ENCODE assay signal across 9 cellular contexts in genomic region chr4:69317669-69318298, GRCh38. TPM values are rescaled to one million over a fixed set of nuclear protein-coding genes. Genes with fewer than 3 reads are reported as not detected.
DNase-seq lines count a peak whose midpoint lies in the region; ATAC-seq and TF ChIP-seq lines count a peak whose summit lies in the region.
"Not testable (repeated sequence)": the region's sequence is repeated elsewhere in the genome, so short reads cannot be mapped to it uniquely, and the experiment has no call there.
"Had no signal": no experiment of that assay in that cellular context is flagged by ENCODE, and none has a peak within 500 bp of the region (broad histone marks: within the 10 kb centered on the region; RNA-seq: fewer than 3 reads in every experiment).

No MANE protein-coding gene starts in this region.

- H3K4me1 Mint-ChIP-seq in activated CD4-positive, alpha-beta T cell treated with anti-CD3 and anti-CD28 coated beads, Interleukin-2, amount 10 ng/mL, durations not matched to agents 7 days and 5 days: not testable (repeated sequence)

- not testable (repeated sequence) for H3K4me3 Mint-ChIP-seq in activated CD4-positive, alpha-beta T cell treated with anti-CD3 and anti-CD28 coated beads, Interleukin-2, amount 10 ng/mL, durations not matched to agents 7 days and 5 days

- DNase-seq in DMS53 (lab: John Stamatoyannopoulos, UW) (peak; percentile 62), HL-60 (ENCODE audit: low read depth in 1 of 2, low spot score in 1 of 2) (peak in 1 of 2 experiments; percentile 20), NCI-H748 treated with DMSO at 0.1 percent for 48 hours (lab: John Stamatoyannopoulos, UW) (peak; percentile 0), superior temporal gyrus (ENCODE audit: extremely low spot score) (peak; percentile 59)
- DNase-seq in activated CD4-positive, alpha-beta T cell treated with anti-CD3 and anti-CD28 coated beads, Interleukin-2, amount 10 ng/mL, durations not matched to agents 7 days and 5 days: peak; percentile 24
- DNase-seq in epithelial cell of proximal tubule (ENCODE audit: low read depth); lower lobe of right lung: not testable (repeated sequence)

- not testable (repeated sequence) for H3K4me1 ChIP-seq in lower lobe of right lung

- not testable (repeated sequence) for H3K27ac Mint-ChIP-seq in activated CD4-positive, alpha-beta T cell treated with anti-CD3 and anti-CD28 coated beads, Interleukin-2, amount 10 ng/mL, durations not matched to agents 7 days and 5 days

- intact Hi-C loops in lower lobe of right lung (cut with DNase I): not testable (repeated sequence)

- not testable (repeated sequence) for H3K36me3 ChIP-seq in lower lobe of right lung

- H3K27me3 Mint-ChIP-seq in activated CD4-positive, alpha-beta T cell treated with anti-CD3 and anti-CD28 coated beads, Interleukin-2, amount 10 ng/mL, durations not matched to agents 7 days and 5 days: not testable (repeated sequence)

- H3K36me3 Mint-ChIP-seq in activated CD4-positive, alpha-beta T cell treated with anti-CD3 and anti-CD28 coated beads, Interleukin-2, amount 10 ng/mL, durations not matched to agents 7 days and 5 days (ENCODE audit: low read depth): not testable (repeated sequence)

- TF ChIP-seq CTCF in HL-60 (IDR thresholded peaks at IDR 0.05; ENCODE audit: insufficient read depth, low read length): peak; percentile 39
- peak; percentile 73 for TF ChIP-seq CTCF in epithelial cell of proximal tubule (conservative IDR thresholded peaks at IDR 0.05; ENCODE audit: low read depth, low read length)
- TF ChIP-seq CTCF in lower lobe of right lung (IDR thresholded peaks at IDR 0.05): peak; percentile 47

- not testable (repeated sequence) for H3K27ac ChIP-seq in HL-60 (replicated peaks); lower lobe of right lung

- H3K27me3 ChIP-seq in HL-60 (ENCODE audit: insufficient read depth, poor library complexity, severe bottlenecking); lower lobe of right lung (ENCODE audit: low read depth): not testable (repeated sequence)

- peak; percentile 72 for ATAC-seq in GM21367 (IDR thresholded peaks at IDR 0.05; ENCODE audit: unreplicated experiment)
- peak; percentile 52 to 63 for ATAC-seq in lower lobe of right lung

- CTCF ChIA-PET in activated CD4-positive, alpha-beta T cell treated with anti-CD3 and anti-CD28 coated beads, Interleukin-2, amount 10 ng/mL, durations not matched to agents 7 days and 5 days (lab: Charles Lee): not testable (repeated sequence)

- not testable (repeated sequence) for H3K4me3 ChIP-seq in HL-60 (replicated peaks; ENCODE audit: insufficient read depth, low read length); epithelial cell of proximal tubule (ENCODE audit: low read depth, low read length); lower lobe of right lung

- not testable (repeated sequence) for H3K9me3 ChIP-seq in lower lobe of right lung

- not testable (repeated sequence) for H3K9me3 Mint-ChIP-seq in activated CD4-positive, alpha-beta T cell treated with anti-CD3 and anti-CD28 coated beads, Interleukin-2, amount 10 ng/mL, durations not matched to agents 7 days and 5 days

- POLR2A ChIA-PET in activated CD4-positive, alpha-beta T cell treated with anti-CD3 and anti-CD28 coated beads, Interleukin-2, amount 10 ng/mL, durations not matched to agents 7 days and 5 days (lab: Charles Lee): not testable (repeated sequence)

RNA-seq across cellular contexts. Expression of gene UGT2B28, which starts 37.5 kb away (rescaled TPM):
- total RNA-seq in activated CD4-positive, alpha-beta T cell treated with anti-CD3 and anti-CD28 coated beads, Interleukin-2, amount 10 ng/mL, durations not matched to agents 7 days and 5 days: not detected
- total RNA-seq in epithelial cell of proximal tubule: not detected in 2 replicates
- total RNA-seq in lower lobe of right lung: not detected
- total RNA-seq: SJSA1 had no signal
